Comparison of ENCODE assay signal across 21 cellular contexts in genomic region chr7:151812967-151813366, GRCh38.
"Had no signal": no experiment of that assay in that cellular context is flagged by ENCODE, and none has a peak within 500 bp of the region (broad histone marks: within the 10 kb centered on the region; RNA-seq: fewer than 3 reads in every experiment).

No MANE protein-coding gene starts in this region.

- ATAC-seq: activated CD8-positive, alpha-beta T cell treated with anti-CD3 and anti-CD28 coated beads for 36 hours; activated naive CD4-positive, alpha-beta T cell treated with anti-CD3 and anti-CD28 coated beads, Interleukin-2, amount 50 U/mL, for 72 hours; effector memory CD8-positive, alpha-beta T cell; esophagus mucosa; mucosa of descending colon; T-cell had no signal

- H3K9me3 Mint-ChIP-seq: activated CD4-positive, alpha-beta T cell treated with anti-CD3 and anti-CD28 coated beads, Interleukin-2, amount 10 ng/mL, durations not matched to agents 7 days and 5 days; activated CD8-positive, alpha-beta T cell treated with anti-CD3 and anti-CD28 coated beads for 36 hours; activated naive CD4-positive, alpha-beta T cell treated with anti-CD3 and anti-CD28 coated beads, Interleukin-2, amount 50 U/mL, for 72 hours; effector memory CD8-positive, alpha-beta T cell; neural crest cell; T-cell had no signal

- H3K4me3 ChIP-seq: left ventricle myocardium inferior, mucosa of descending colon had no signal

- DNase-seq: activated CD4-positive, alpha-beta T cell treated with anti-CD3 and anti-CD28 coated beads, Interleukin-2, amount 10 ng/mL, durations not matched to agents 7 days and 5 days; activated CD4-positive, CD25-positive, alpha-beta regulatory T cell treated with anti-CD3 and anti-CD28 coated beads, Interleukin-2, amount 50 U/mL, for 72 hours; activated CD8-positive, alpha-beta T cell treated with anti-CD3 and anti-CD28 coated beads for 36 hours; dermis blood vessel endothelial cell; effector memory CD8-positive, alpha-beta T cell; foreskin melanocyte; hippocampal formation; kidney glomerular epithelial cell; mucosa of descending colon; retina; stimulated activated CD4-positive, alpha-beta T cell treated with anti-CD3 and anti-CD28 coated beads, Interleukin-4, amount 100 ng/mL, for 1 hour; stimulated activated naive CD4-positive, alpha-beta T cell treated with Interleukin-2 at 50 U/mL for 16 hours; T-cell; WERI-Rb-1 had no signal

- H3K4me1 Mint-ChIP-seq: activated CD4-positive, alpha-beta T cell treated with anti-CD3 and anti-CD28 coated beads, Interleukin-2, amount 10 ng/mL, durations not matched to agents 7 days and 5 days had no signal

- H3K27me3 Mint-ChIP-seq: activated CD4-positive, alpha-beta T cell treated with anti-CD3 and anti-CD28 coated beads, Interleukin-2, amount 10 ng/mL, durations not matched to agents 7 days and 5 days; activated CD8-positive, alpha-beta T cell treated with anti-CD3 and anti-CD28 coated beads for 36 hours; effector memory CD8-positive, alpha-beta T cell; T-cell had no signal

- H3K36me3 ChIP-seq: left ventricle myocardium inferior, WERI-Rb-1 had no signal

- H3K36me3 Mint-ChIP-seq: activated naive CD4-positive, alpha-beta T cell treated with anti-CD3 and anti-CD28 coated beads, Interleukin-2, amount 50 U/mL, for 72 hours had no signal

- H3K27ac ChIP-seq: left ventricle myocardium inferior, WERI-Rb-1 had no signal

- H3K9me3 ChIP-seq: left ventricle myocardium inferior, mucosa of descending colon had no signal

- H3K27ac Mint-ChIP-seq: activated CD4-positive, alpha-beta T cell treated with anti-CD3 and anti-CD28 coated beads, Interleukin-2, amount 10 ng/mL, durations not matched to agents 7 days and 5 days; activated CD8-positive, alpha-beta T cell treated with anti-CD3 and anti-CD28 coated beads for 36 hours; activated naive CD4-positive, alpha-beta T cell treated with anti-CD3 and anti-CD28 coated beads, Interleukin-2, amount 50 U/mL, for 72 hours; progenitor cell of endocrine pancreas; T-cell had no signal

- H3K4me3 Mint-ChIP-seq: activated CD4-positive, alpha-beta T cell treated with anti-CD3 and anti-CD28 coated beads, Interleukin-2, amount 10 ng/mL, durations not matched to agents 7 days and 5 days; activated CD8-positive, alpha-beta T cell treated with anti-CD3 and anti-CD28 coated beads for 36 hours; effector memory CD8-positive, alpha-beta T cell; neural crest cell; T-cell had no signal

- FAIRE-seq: endothelial cell of umbilical vein, TTC549 had no signal
